Comparison of ENCODE assay signal across 10 cellular contexts in genomic region chr9:127741831-127742434, GRCh38. TPM values are rescaled to one million over a fixed set of nuclear protein-coding genes. Genes with fewer than 3 reads are reported as not detected.
DNase-seq lines count a peak whose midpoint lies in the region; ATAC-seq, FAIRE-seq and TF ChIP-seq lines count a peak whose summit lies in the region.
"Had no signal": no experiment of that assay in that cellular context is flagged by ENCODE, and none has a peak within 500 bp of the region (broad histone marks: within the 10 kb centered on the region; RNA-seq: fewer than 3 reads in every experiment).

No MANE protein-coding gene starts in this region.

- TF ChIP-seq CTCF in stomach (IDR thresholded peaks at IDR 0.05) = no peak

- H3K27me3 ChIP-seq in HUES6 (ENCODE audit: control insufficient read depth, insufficient read depth, low read length) (peaks cover 3% of the 10 kb centered on the region; the same call in 1 of the 2 replicates), stomach (peaks cover 0 to 24% (median 11%) of the 10 kb centered on the region in 3 donors)

- H3K9ac ChIP-seq in HUES6 (ENCODE audit: low read length) = no peak overlapping the region

- H3K4me3 ChIP-seq in HUES6 (ENCODE audit: low read depth, low read length) = peak overlapping the region; percentile 57
- H3K4me3 ChIP-seq in stomach = peak overlapping the region in 3 of 4 donors; percentile 16 to 24 (median 17)

- TF ChIP-seq POLR2A in stomach (IDR thresholded peaks at IDR 0.05) = no peak

- no peak for FAIRE-seq in GM19239 (lab: Jason Lieb, UNC)

- peak; percentile 96 for DNase-seq in ecto neural progenitor cell (ENCODE audit: low spot score)
- peak; percentile 92 for DNase-seq in left kidney (ENCODE audit: low read depth, low spot score)
- DNase-seq in stomach = peak; percentile 62
- DNase-seq in GM19239 (ENCODE audit: insufficient read length, low spot score) = no peak
- DNase-seq in activated CD4-positive, alpha-beta T cell treated with anti-CD3 and anti-CD28 coated beads for 48 hours = no peak
- DNase-seq in stimulated activated naive CD4-positive, alpha-beta T cell treated with Interleukin-2 at 50 U/mL for 16 hours (lab: John Stamatoyannopoulos, UW) = no peak
- DNase-seq: activated T-cell treated with anti-CD3 and anti-CD28 coated beads, Interleukin-2, amount 50 U/mL, for 72 hours; NCI-H2081 had no signal

- H3K4me1 ChIP-seq in HUES6 (ENCODE audit: control insufficient read depth, insufficient read depth, low read length) (peaks cover 3% of the 10 kb centered on the region; the same call in 1 of the 2 replicates), stomach (peaks cover 11 to 31% (median 20%) of the 10 kb centered on the region in 4 donors)

- TF ChIP-seq EP300 in stomach (IDR thresholded peaks at IDR 0.05) = no peak

- 25 to 57% (median 31%) methylated on average over 25 to 38 of the region's 38 CpGs for WGBS in stomach, 5 donors

- H3K36me3 ChIP-seq in HUES6 (ENCODE audit: control insufficient read depth, insufficient read depth, low read length) (no peaks in the 10 kb centered on the region), stomach (peaks cover 6 to 56% (median 38%) of the 10 kb centered on the region in 4 donors)

- intact Hi-C loops in stomach (cut with DNase I; ENCODE audit: low total_unique reads) = no loop called here

- no peak overlapping the region for H3K27ac ChIP-seq in HUES6 (ENCODE audit: low read depth, low read length)
- peak overlapping the region in 3 of 5 donors; percentile 20 to 46 (median 34) for H3K27ac ChIP-seq in stomach

- H3K9me3 ChIP-seq in HUES6 (ENCODE audit: control insufficient read depth, insufficient read depth, low read depth, low read length) = no peaks in the 10 kb centered on the region
- no peaks in the 10 kb centered on the region for H3K9me3 ChIP-seq in stomach

- ATAC-seq in HG03432 (IDR thresholded peaks at IDR 0.05; ENCODE audit: unreplicated experiment) = no peak
- ATAC-seq: activated T-cell treated with anti-CD3 and anti-CD28 coated beads, Interleukin-2, amount 50 U/mL, for 72 hours had no signal

RNA-seq across cellular contexts. Expression of gene TOR2A, which starts 6.8 kb away (rescaled TPM):
- 10 to 100 TPM in 3 of 5 donors, 1 to 10 TPM in 2; 5.0 to 87.8 (median 14.6) TPM for total RNA-seq in stomach
- 10 to 100 TPM in 1 of 3 donors, 1 to 10 TPM in 2; 6.1 to 12.4 (median 9.7) TPM for polyA plus RNA-seq in stomach

RNA-seq across cellular contexts. Expression of gene TTC16, which starts 26.1 kb away (rescaled TPM):
- not detected for total RNA-seq in stomach
- polyA plus RNA-seq in stomach = under 1 TPM in 2 of 3 donors, not detected in 1; 0.08 to 0.12 TPM

RNA-seq across cellular contexts. Expression of gene PTRH1, which starts 26.5 kb away (rescaled TPM):
- 10 to 100 TPM in 2 of 5 donors, 1 to 10 TPM in 3; 2.9 to 50.4 (median 10.0) TPM for total RNA-seq in stomach
- 10 to 100 TPM; 13.3 to 23.4 (median 21.4) TPM for polyA plus RNA-seq in stomach

RNA-seq across cellular contexts. Expression of gene CFAP157, which starts 35.1 kb away (rescaled TPM):
- total RNA-seq in stomach = 1 to 10 TPM in 1 of 5 donors, under 1 TPM in 1, not detected in 3; 0.14 to 7.6 TPM
- polyA plus RNA-seq in stomach = under 1 TPM; 0.18 to 0.61 (median 0.19) TPM
- total RNA-seq: activated T-cell treated with anti-CD3 and anti-CD28 coated beads, Interleukin-2, amount 50 U/mL, for 72 hours had no signal

RNA-seq across cellular contexts. Expression of gene SH2D3C, which starts 36.5 kb away (rescaled TPM):
- total RNA-seq in stomach = 10 to 100 TPM in 1 of 5 donors, 1 to 10 TPM in 2, not detected in 2; 1.8 to 38.1 (median 5.1) TPM
- 1 to 10 TPM; 3.5 to 4.7 (median 4.3) TPM for polyA plus RNA-seq in stomach

Comparison
In these comparisons a context has a peak if more than half of its experiments do, and no peak if none do; other contexts are left out.
1. DNase-seq: peak in ecto neural progenitor cell (single experiment), left kidney (single experiment) and stomach (single experiment); none in GM19239 (single experiment), activated CD4-positive, alpha-beta T cell treated with anti-CD3 and anti-CD28 coated beads for 48 hours (single experiment) and stimulated activated naive CD4-positive, alpha-beta T cell treated with Interleukin-2 at 50 U/mL for 16 hours (single experiment).